Comparison of ENCODE assay signal across 20 cellular contexts in genomic region chr9:42396318-42396717, GRCh38.
"Had no signal": no experiment of that assay in that cellular context is flagged by ENCODE, and none has a peak within 500 bp of the region (broad histone marks: within the 10 kb centered on the region; RNA-seq: fewer than 3 reads in every experiment).

No MANE protein-coding gene starts in this region.

- DNase-seq: activated CD4-positive, alpha-beta T cell treated with anti-CD3 and anti-CD28 coated beads for 1 hour; activated CD4-positive, alpha-beta T cell treated with anti-CD3 and anti-CD28 coated beads, Interleukin-2, amount 50 U/mL, for 1 hour; activated CD8-positive, alpha-beta T cell treated with anti-CD3 and anti-CD28 coated beads, Interleukin-2, amount 10 ng/mL, durations not matched to agents 7 days and 5 days; activated gamma-delta T cell treated with Interleukin-2 at 50 U/mL for 16 hours; central memory CD4-positive, alpha-beta T cell; effector memory CD4-positive, alpha-beta T cell; heart left ventricle; left ventricle myocardium superior; ovary; stimulated activated CD4-positive, alpha-beta T cell treated with anti-CD3 and anti-CD28 coated beads, Interleukin-12 subunit alpha, Interleukin-12 subunit beta, amount 100 ng/mL, for 4 hours; stimulated activated CD4-positive, alpha-beta T cell treated with anti-CD3 and anti-CD28 coated beads, Interleukin-4, amount 100 ng/mL, for 4 hours; T-cell; testis; trophoblast cell had no signal

- H3K27ac Mint-ChIP-seq: activated CD8-positive, alpha-beta T cell treated with anti-CD3 and anti-CD28 coated beads, Interleukin-2, amount 10 ng/mL, durations not matched to agents 7 days and 5 days; activated naive CD4-positive, alpha-beta T cell treated with anti-CD3 and anti-CD28 coated beads, Interleukin-2, amount 50 U/mL, for 24 hours; T-cell; T-helper 2 cell treated with Interferon-gamma antibody and Interleukin-4, amounts not matched to agents 5 μg/mL and 100 μg/mL, for 36 hours had no signal

- H3K4me1 Mint-ChIP-seq: activated naive CD4-positive, alpha-beta T cell treated with anti-CD3 and anti-CD28 coated beads, Interleukin-2, amount 50 U/mL, for 24 hours; neural crest cell; T-cell had no signal

- H3K4me3 Mint-ChIP-seq: activated CD8-positive, alpha-beta T cell treated with anti-CD3 and anti-CD28 coated beads, Interleukin-2, amount 10 ng/mL, durations not matched to agents 7 days and 5 days; activated naive CD4-positive, alpha-beta T cell treated with anti-CD3 and anti-CD28 coated beads, Interleukin-2, amount 50 U/mL, for 24 hours; neural crest cell; T-cell; T-helper 2 cell treated with Interferon-gamma antibody and Interleukin-4, amounts not matched to agents 5 μg/mL and 100 μg/mL, for 36 hours had no signal

- H3K27me3 Mint-ChIP-seq: activated naive CD4-positive, alpha-beta T cell treated with anti-CD3 and anti-CD28 coated beads, Interleukin-2, amount 50 U/mL, for 24 hours; T-cell had no signal

- H3K36me3 ChIP-seq: ascending aorta, heart left ventricle, ovary, prostate gland, right atrium auricular region had no signal

- H3K27me3 ChIP-seq: ascending aorta, heart left ventricle, ovary, right atrium auricular region, testis had no signal

- H3K4me1 ChIP-seq: heart left ventricle, prostate gland, right atrium auricular region had no signal

- H3K9me3 Mint-ChIP-seq: activated naive CD4-positive, alpha-beta T cell treated with anti-CD3 and anti-CD28 coated beads, Interleukin-2, amount 50 U/mL, for 24 hours; T-cell; T-helper 2 cell treated with Interferon-gamma antibody and Interleukin-4, amounts not matched to agents 5 μg/mL and 100 μg/mL, for 36 hours had no signal

- H3K27ac ChIP-seq: heart left ventricle, ovary, prostate gland, right atrium auricular region had no signal

- H3K4me3 ChIP-seq: ascending aorta, heart left ventricle, ovary, prostate gland, right atrium auricular region, testis had no signal

- H3K36me3 Mint-ChIP-seq: activated naive CD4-positive, alpha-beta T cell treated with anti-CD3 and anti-CD28 coated beads, Interleukin-2, amount 50 U/mL, for 24 hours; T-cell had no signal

- ATAC-seq: activated CD8-positive, alpha-beta T cell treated with anti-CD3 and anti-CD28 coated beads, Interleukin-2, amount 10 ng/mL, durations not matched to agents 7 days and 5 days; left ventricle myocardium superior; T-cell had no signal

- H3K9me3 ChIP-seq: ascending aorta, heart left ventricle, ovary, prostate gland, right atrium auricular region, testis had no signal
